ENCODE assay signal across 1 cellular context in genomic region chr1:226108935-226109828, GRCh38.
A peak's percentile ranks its signal among the peaks of the same experiment; 100 is the strongest.
TF ChIP-seq lines count a peak whose summit lies in the region.

No MANE protein-coding gene starts in this region.

TF ChIP-seq in HEK293, 187 proteins besides CTCF, POLR2A, EP300 and RAD21 (continued from another document):
- no peak for TF ChIP-seq ZNF398 (tag by site-specific recombination; IDR thresholded peaks at IDR 0.05)
- TF ChIP-seq OSR2 (tag by site-specific recombination; IDR thresholded peaks at IDR 0.05) = peak; percentile 56; the same call in 1 of the 2 replicates
- peak; percentile 79 for TF ChIP-seq ZNF501 (tag by site-specific recombination; IDR thresholded peaks at IDR 0.05)
- TF ChIP-seq REST (tag by site-specific recombination; IDR thresholded peaks at IDR 0.05) = 0 out of 2 replicates have a peak, but pooled peaks have one; percentile 8
- peak; percentile 93 for TF ChIP-seq ZBTB20 (tag by site-specific recombination; IDR thresholded peaks at IDR 0.05)
- no peak for TF ChIP-seq PRDM4 (tag by site-specific recombination; IDR thresholded peaks at IDR 0.05)
- TF ChIP-seq SP2 (tag by site-specific recombination; IDR thresholded peaks at IDR 0.05) = peak; percentile 43
- peak; percentile 39 for TF ChIP-seq ZEB2 (tag by site-specific recombination; IDR thresholded peaks at IDR 0.05)
- TF ChIP-seq ZBTB26 (tag by site-specific recombination; optimal IDR thresholded peaks at IDR 0.05) = peak; percentile 9
- 0 out of 2 replicates have a peak, but pooled peaks have one; percentile 21 for TF ChIP-seq ZNF324 (tag by site-specific recombination; IDR thresholded peaks at IDR 0.05)
- peak; percentile 43 for TF ChIP-seq ZNF600 (tag by site-specific recombination; IDR thresholded peaks at IDR 0.05)
- peak; percentile 28; the same call in 1 of the 2 replicates for TF ChIP-seq YY1 (tag by site-specific recombination; IDR thresholded peaks at IDR 0.05)
- peak; percentile 34; the same call in 1 of the 2 replicates for TF ChIP-seq ZNF362 (tag by site-specific recombination; IDR thresholded peaks at IDR 0.05)
- 0 out of 2 replicates have a peak, but pooled peaks have one; percentile 59 for TF ChIP-seq KLF16 (tag by site-specific recombination; IDR thresholded peaks at IDR 0.05)
- TF ChIP-seq KLF10 (tag by site-specific recombination; IDR thresholded peaks at IDR 0.05) = no peak
TF ChIP-seq in HEK293: peak in this region for 28.
